In the genomic region with DNA sequence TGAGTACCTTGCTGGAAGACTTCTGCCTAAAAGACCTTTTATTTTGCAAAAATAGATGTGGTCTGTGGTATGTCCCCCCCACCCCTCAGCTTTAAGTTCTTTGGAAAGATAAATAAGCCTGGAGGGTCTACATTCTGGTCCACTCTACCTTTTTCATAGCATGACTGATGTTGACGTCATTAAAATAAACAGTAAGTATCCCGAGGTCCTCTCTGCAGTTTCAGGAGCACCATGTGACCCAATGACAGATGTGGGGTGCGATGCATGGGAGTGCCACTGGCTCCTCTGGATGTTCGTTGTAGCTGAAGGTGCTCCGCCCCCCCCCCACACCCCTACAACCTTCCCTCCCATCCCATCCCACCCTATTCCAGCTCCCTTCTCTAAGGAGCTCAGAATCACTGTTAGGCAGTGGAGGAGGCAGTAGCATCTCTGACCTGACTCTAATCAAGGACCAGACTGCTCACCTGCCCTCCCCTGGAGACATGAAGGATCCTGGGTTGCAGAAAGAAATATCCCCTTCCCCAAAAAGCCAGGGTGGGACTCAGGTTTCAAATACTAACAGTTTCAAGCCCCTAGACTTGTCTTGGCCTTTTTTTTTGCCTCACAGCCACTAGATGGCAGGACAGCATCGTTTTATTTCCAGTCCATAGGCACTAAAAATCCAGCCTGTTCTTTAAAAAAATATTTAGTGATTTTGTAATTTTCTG, we compare ENCODE assay signal across 8 cellular contexts.
DNase-seq lines count a peak whose midpoint lies in the region; ATAC-seq and TF ChIP-seq lines count a peak whose summit lies in the region.

No MANE protein-coding gene starts in this region.

- ATAC-seq in activated CD4-positive, CD25-positive, alpha-beta regulatory T cell treated with anti-CD3 and anti-CD28 coated beads, Interleukin-2, amount 50 U/mL, for 24 hours = no peak

- DNase-seq in SKM-1 treated with dmso at 0.1 percent for 144 hours (lab: John Stamatoyannopoulos, UW; ENCODE audit: unreplicated experiment) (peak; percentile 22), SKM-1 (lab: John Stamatoyannopoulos, UW; ENCODE audit: unreplicated experiment) (no peak), KBM-7 (peak; percentile 38), glomerular visceral epithelial cell (ENCODE audit: extremely low spot score) (peak; percentile 41), retinal pigment epithelial cell (ENCODE audit: low read depth) (no peak), OCI-M2 (lab: John Stamatoyannopoulos, UW; ENCODE audit: unreplicated experiment) (no peak)

- no peak overlapping the region for H3K27ac ChIP-seq in VCaP

- H3K4me3 ChIP-seq in retinal pigment epithelial cell (ENCODE audit: low read length) = no peak overlapping the region

- peak; percentile 74 for TF ChIP-seq CTCF in VCaP (conservative IDR thresholded peaks at IDR 0.05)
- TF ChIP-seq CTCF in retinal pigment epithelial cell (conservative IDR thresholded peaks at IDR 0.05; ENCODE audit: low read depth, low read length) = peak; percentile 71

- in situ Hi-C loops in KBM-7 (cut with MboI; ENCODE audit: low pct_unique_long_range_greater_than_20kb, low sequenced_read_pairs) = loop anchor here (25.0 kb wide), 1 partner anchor 408 kb away; no protein-coding TSS in a partner anchor

Comparison
In these comparisons a context has a peak if more than half of its experiments do, and no peak if none do; other contexts are left out.
1. DNase-seq: peak in SKM-1 treated with dmso at 0.1 percent for 144 hours (single experiment), KBM-7 (single experiment) and glomerular visceral epithelial cell (single experiment); none in SKM-1 (single experiment), retinal pigment epithelial cell (single experiment) and OCI-M2 (single experiment).